ENCODE assay signal across 8 cellular contexts in genomic region chr12:122399592-122400373, GRCh38. TPM values are rescaled to one million over a fixed set of nuclear protein-coding genes. Genes with fewer than 3 reads are reported as not detected.
DNase-seq lines count a peak whose midpoint lies in the region; ATAC-seq and TF ChIP-seq lines count a peak whose summit lies in the region.

No MANE protein-coding gene starts in this region.

- ATAC-seq in GM21529 (IDR thresholded peaks at IDR 0.05; ENCODE audit: unreplicated experiment) (peak; percentile 37), WTC11 (peak; percentile 85), HG02938 (IDR thresholded peaks at IDR 0.05; ENCODE audit: unreplicated experiment) (no peak)

- H3K36me3 Mint-ChIP-seq in WTC11: no peaks in the 10 kb centered on the region

- peak overlapping the region; percentile 45 for H3K4me3 ChIP-seq in AG10803 (ENCODE audit: low read length)

- no peaks in the 10 kb centered on the region for H3K27me3 Mint-ChIP-seq in WTC11 (ENCODE audit: low read depth)

- DNase-seq in AG10803 (ENCODE audit: low read depth): peak; percentile 96
- peak; percentile 69 for DNase-seq in NCI-H2227 (lab: John Stamatoyannopoulos, UW; ENCODE audit: unreplicated experiment)
- DNase-seq in WTC11 (ENCODE audit: low spot score): peak; percentile 56
- DNase-seq in cerebellum (ENCODE audit: low spot score): peak; percentile 83
- DNase-seq in kidney glomerular epithelial cell (lab: John Stamatoyannopoulos, UW): peak; percentile 72
- DNase-seq in stimulated activated CD4-positive, alpha-beta T cell treated with anti-CD3 and anti-CD28 coated beads, Interleukin-1b, Interleukin-23, amount 100 ng/mL, for 4 hours (ENCODE audit: low read depth in 2 of 2): peak; percentile 15 to 18

- peaks cover 17% of the 10 kb centered on the region for H3K4me1 Mint-ChIP-seq in WTC11

- POLR2A ChIA-PET in WTC11 (lab: Charles Lee): interaction anchor here (0.8 to 3.0 kb wide), 5 partner anchors 13 to 127 kb away, joined by 4 to 19 read pairs (median 9); partner anchors contain the start of genes CLIP1, KNTC1, RSRC2 and ZCCHC8

- CTCF ChIA-PET in WTC11 (lab: Charles Lee): interaction anchor here (0.6 to 6.5 kb wide), 27 partner anchors 9 to 203 kb away, joined by 3 to 126 read pairs (median 3); partner anchors contain the start of genes CLIP1 and ZCCHC8

- H3K27ac Mint-ChIP-seq in WTC11: peak overlapping the region; percentile 91

- H3K4me3 Mint-ChIP-seq in WTC11: peak overlapping the region; percentile 68

- TF ChIP-seq CTCF in AG10803 (conservative IDR thresholded peaks at IDR 0.05; ENCODE audit: low read length): peak; percentile 75
- no peak for TF ChIP-seq CTCF in WTC11 (IDR thresholded peaks at IDR 0.05)

- no peaks in the 10 kb centered on the region for H3K9me3 Mint-ChIP-seq in WTC11

TF ChIP-seq in WTC11, 78 proteins besides CTCF, POLR2A, EP300 and RAD21:
- TF ChIP-seq, protein P1, sequence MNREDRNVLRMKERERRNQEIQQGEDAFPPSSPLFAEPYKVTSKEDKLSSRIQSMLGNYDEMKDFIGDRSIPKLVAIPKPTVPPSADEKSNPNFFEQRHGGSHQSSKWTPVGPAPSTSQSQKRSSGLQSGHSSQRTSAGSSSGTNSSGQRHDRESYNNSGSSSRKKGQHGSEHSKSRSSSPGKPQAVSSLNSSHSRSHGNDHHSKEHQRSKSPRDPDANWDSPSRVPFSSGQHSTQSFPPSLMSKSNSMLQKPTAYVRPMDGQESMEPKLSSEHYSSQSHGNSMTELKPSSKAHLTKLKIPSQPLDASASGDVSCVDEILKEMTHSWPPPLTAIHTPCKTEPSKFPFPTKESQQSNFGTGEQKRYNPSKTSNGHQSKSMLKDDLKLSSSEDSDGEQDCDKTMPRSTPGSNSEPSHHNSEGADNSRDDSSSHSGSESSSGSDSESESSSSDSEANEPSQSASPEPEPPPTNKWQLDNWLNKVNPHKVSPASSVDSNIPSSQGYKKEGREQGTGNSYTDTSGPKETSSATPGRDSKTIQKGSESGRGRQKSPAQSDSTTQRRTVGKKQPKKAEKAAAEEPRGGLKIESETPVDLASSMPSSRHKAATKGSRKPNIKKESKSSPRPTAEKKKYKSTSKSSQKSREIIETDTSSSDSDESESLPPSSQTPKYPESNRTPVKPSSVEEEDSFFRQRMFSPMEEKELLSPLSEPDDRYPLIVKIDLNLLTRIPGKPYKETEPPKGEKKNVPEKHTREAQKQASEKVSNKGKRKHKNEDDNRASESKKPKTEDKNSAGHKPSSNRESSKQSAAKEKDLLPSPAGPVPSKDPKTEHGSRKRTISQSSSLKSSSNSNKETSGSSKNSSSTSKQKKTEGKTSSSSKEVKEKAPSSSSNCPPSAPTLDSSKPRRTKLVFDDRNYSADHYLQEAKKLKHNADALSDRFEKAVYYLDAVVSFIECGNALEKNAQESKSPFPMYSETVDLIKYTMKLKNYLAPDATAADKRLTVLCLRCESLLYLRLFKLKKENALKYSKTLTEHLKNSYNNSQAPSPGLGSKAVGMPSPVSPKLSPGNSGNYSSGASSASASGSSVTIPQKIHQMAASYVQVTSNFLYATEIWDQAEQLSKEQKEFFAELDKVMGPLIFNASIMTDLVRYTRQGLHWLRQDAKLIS (CRISPR knock-in tag; IDR thresholded peaks at IDR 0.05; ENCODE audit: borderline replicate concordance): no peak
- TF ChIP-seq GABPB1 (CRISPR knock-in tag; IDR thresholded peaks at IDR 0.05): peak; percentile 45
- TF ChIP-seq, protein P2, sequence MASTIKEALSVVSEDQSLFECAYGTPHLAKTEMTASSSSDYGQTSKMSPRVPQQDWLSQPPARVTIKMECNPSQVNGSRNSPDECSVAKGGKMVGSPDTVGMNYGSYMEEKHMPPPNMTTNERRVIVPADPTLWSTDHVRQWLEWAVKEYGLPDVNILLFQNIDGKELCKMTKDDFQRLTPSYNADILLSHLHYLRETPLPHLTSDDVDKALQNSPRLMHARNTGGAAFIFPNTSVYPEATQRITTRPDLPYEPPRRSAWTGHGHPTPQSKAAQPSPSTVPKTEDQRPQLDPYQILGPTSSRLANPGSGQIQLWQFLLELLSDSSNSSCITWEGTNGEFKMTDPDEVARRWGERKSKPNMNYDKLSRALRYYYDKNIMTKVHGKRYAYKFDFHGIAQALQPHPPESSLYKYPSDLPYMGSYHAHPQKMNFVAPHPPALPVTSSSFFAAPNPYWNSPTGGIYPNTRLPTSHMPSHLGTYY (CRISPR knock-in tag; IDR thresholded peaks at IDR 0.05): 0 out of 2 replicates have a peak, but pooled peaks have one; percentile 49
- peak; percentile 12; the same call in 1 of the 2 replicates for TF ChIP-seq MXD4 (CRISPR knock-in tag; IDR thresholded peaks at IDR 0.05; ENCODE audit: borderline replicate concordance)
- 0 out of 2 replicates have a peak, but pooled peaks have one; percentile 54 for TF ChIP-seq NFE2L1 (CRISPR knock-in tag; IDR thresholded peaks at IDR 0.05)
- TF ChIP-seq ZNF263 (CRISPR knock-in tag; IDR thresholded peaks at IDR 0.05; ENCODE audit: low read depth): no peak
- TF ChIP-seq SP1 (CRISPR knock-in tag; conservative IDR thresholded peaks at IDR 0.05): no peak
- no peak for TF ChIP-seq CBFB (CRISPR knock-in tag; IDR thresholded peaks at IDR 0.05; ENCODE audit: low read depth)
- TF ChIP-seq, protein P3, sequence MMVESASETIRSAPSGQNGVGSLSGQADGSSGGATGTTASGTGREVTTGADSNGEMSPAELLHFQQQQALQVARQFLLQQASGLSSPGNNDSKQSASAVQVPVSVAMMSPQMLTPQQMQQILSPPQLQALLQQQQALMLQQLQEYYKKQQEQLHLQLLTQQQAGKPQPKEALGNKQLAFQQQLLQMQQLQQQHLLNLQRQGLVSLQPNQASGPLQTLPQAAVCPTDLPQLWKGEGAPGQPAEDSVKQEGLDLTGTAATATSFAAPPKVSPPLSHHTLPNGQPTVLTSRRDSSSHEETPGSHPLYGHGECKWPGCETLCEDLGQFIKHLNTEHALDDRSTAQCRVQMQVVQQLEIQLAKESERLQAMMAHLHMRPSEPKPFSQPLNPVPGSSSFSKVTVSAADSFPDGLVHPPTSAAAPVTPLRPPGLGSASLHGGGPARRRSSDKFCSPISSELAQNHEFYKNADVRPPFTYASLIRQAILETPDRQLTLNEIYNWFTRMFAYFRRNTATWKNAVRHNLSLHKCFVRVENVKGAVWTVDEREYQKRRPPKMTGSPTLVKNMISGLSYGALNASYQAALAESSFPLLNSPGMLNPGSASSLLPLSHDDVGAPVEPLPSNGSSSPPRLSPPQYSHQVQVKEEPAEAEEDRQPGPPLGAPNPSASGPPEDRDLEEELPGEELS (CRISPR knock-in tag; IDR thresholded peaks at IDR 0.05): no peak
- no peak for TF ChIP-seq ESRRA (CRISPR knock-in tag; IDR thresholded peaks at IDR 0.05; ENCODE audit: borderline replicate concordance)
- TF ChIP-seq HMGXB4 (CRISPR knock-in tag; IDR thresholded peaks at IDR 0.05): 0 out of 2 replicates have a peak, but pooled peaks have one; percentile 54
- TF ChIP-seq ZNF121 (CRISPR knock-in tag; IDR thresholded peaks at IDR 0.05): peak; percentile 100
- no peak for TF ChIP-seq FOXJ3 (CRISPR knock-in tag; IDR thresholded peaks at IDR 0.05; ENCODE audit: borderline replicate concordance)
- no peak for TF ChIP-seq NR2C2 (CRISPR knock-in tag; IDR thresholded peaks at IDR 0.05)
- peak; percentile 58; the same call in 1 of the 2 replicates for TF ChIP-seq GTF2I (CRISPR knock-in tag; conservative IDR thresholded peaks at IDR 0.05)
TF ChIP-seq in WTC11: peak in this region for 7.

RNA-seq across cellular contexts. Expression of gene CLIP1, which starts 22.7 kb away (rescaled TPM):
- 21.3 to 24.9 TPM (median 21.5 TPM) in 3 replicates for total RNA-seq in WTC11 (2021)
- total RNA-seq in cerebellum: 76.9 TPM

Comparison
In these comparisons a context has a peak if more than half of its experiments do, and no peak if none do; other contexts are left out.
1. DNase-seq: peak in every context shown above with its lines; median percentile 96 in AG10803; 83 in cerebellum; 72 in kidney glomerular epithelial cell; 69 in NCI-H2227; 56 in WTC11; 16 in stimulated activated CD4-positive, alpha-beta T cell treated with anti-CD3 and anti-CD28 coated beads, Interleukin-1b, Interleukin-23, amount 100 ng/mL, for 4 hours.